ENCODE assay signal across 22 cellular contexts in genomic region chr10:124961248-124961570, GRCh38. TPM values are rescaled to one million over a fixed set of nuclear protein-coding genes. Genes with fewer than 3 reads are reported as not detected.
DNase-seq lines count a peak whose midpoint lies in the region; ATAC-seq and TF ChIP-seq lines count a peak whose summit lies in the region.
"Had no signal": no experiment of that assay in that cellular context is flagged by ENCODE, and none has a peak within 500 bp of the region (broad histone marks: within the 10 kb centered on the region; RNA-seq: fewer than 3 reads in every experiment).

No MANE protein-coding gene starts in this region.

- CTCF ChIA-PET in CD8-positive, alpha-beta memory T cell (lab: Charles Lee), result no interaction called here

- peak overlapping the region; percentile 18 to 28 for H3K4me3 Mint-ChIP-seq in stimulated activated naive CD8-positive, alpha-beta T cell treated with anti-CD3 and anti-CD28 coated beads, Interleukin-15, amount 100 ng/mL, for 72 hours
- no peak overlapping the region for H3K4me3 Mint-ChIP-seq in activated T-helper 17 cell treated with anti-CD3 and anti-CD28 coated beads, Interleukin-2, amount 50 U/mL, for 72 hours
- H3K4me3 Mint-ChIP-seq in mesothelial cell of epicardium, result no peak overlapping the region
- H3K4me3 Mint-ChIP-seq in CD8-positive, alpha-beta memory T cell, result no peak overlapping the region
- H3K4me3 Mint-ChIP-seq: T-cell had no signal

- no peak for DNase-seq in stimulated activated naive CD8-positive, alpha-beta T cell treated with anti-CD3 and anti-CD28 coated beads, Interleukin-15, amount 100 ng/mL, for 72 hours
- DNase-seq in stimulated activated naive CD8-positive, alpha-beta T cell treated with anti-CD3 and anti-CD28 coated beads, Interleukin-15, Interleukin-2, amounts not matched to agents 100 U/mL and 50 U/mL, for 24 hours, result no peak
- DNase-seq in mesothelial cell of epicardium (ENCODE audit: low spot score in 2 of 2, unreplicated experiment in 2 of 2), result no peak
- DNase-seq in CD8-positive, alpha-beta memory T cell, result no peak
- no peak for DNase-seq in C1 segment of cervical spinal cord (lab: John Stamatoyannopoulos, UW)
- no peak for DNase-seq in NCI-H524 treated with DMSO at 0.1 percent for 48 hours (lab: John Stamatoyannopoulos, UW)
- DNase-seq in GM13977 (ENCODE audit: low spot score), result no peak
- DNase-seq: activated CD4-positive, alpha-beta T cell treated with anti-CD3 and anti-CD28 coated beads, Interleukin-2, amount 50 U/mL, for 1 hour; activated naive CD4-positive, alpha-beta T cell; DMS79; foreskin keratinocyte; hypothalamus; mesenchymal stem cell; naive thymus-derived CD8-positive, alpha-beta T cell; NCI-H1417 treated with DMSO at 0.1 percent for 48 hours; NCI-H69; SHP77; stimulated activated CD4-positive, alpha-beta T cell treated with anti-CD3 and anti-CD28 coated beads, Interleukin-4, amount 100 ng/mL, for 24 hours; substantia nigra; T-cell had no signal

- no peak overlapping the region for H3K27ac ChIP-seq in CD8-positive, alpha-beta memory T cell (ENCODE audit: low read depth, low read length)
- H3K27ac ChIP-seq: coronary artery, foreskin keratinocyte had no signal

- H3K4me3 ChIP-seq in CD8-positive, alpha-beta memory T cell (ENCODE audit: low read length), result no peak overlapping the region
- H3K4me3 ChIP-seq: coronary artery had no signal

- no peak for TF ChIP-seq CTCF in mesothelial cell of epicardium (IDR thresholded peaks at IDR 0.05; ENCODE audit: unreplicated experiment)
- TF ChIP-seq CTCF in GM13977 (IDR thresholded peaks at IDR 0.05; ENCODE audit: extremely low read depth, insufficient read depth, missing control alignments), result no peak

- no peaks in the 10 kb centered on the region for H3K36me3 ChIP-seq in CD8-positive, alpha-beta memory T cell (ENCODE audit: insufficient read depth, low read length)

- peaks cover 3% of the 10 kb centered on the region for H3K4me1 ChIP-seq in CD8-positive, alpha-beta memory T cell (ENCODE audit: insufficient read depth, low read length)
- H3K4me1 ChIP-seq: foreskin keratinocyte had no signal

- H3K27ac Mint-ChIP-seq in stimulated activated naive CD8-positive, alpha-beta T cell treated with anti-CD3 and anti-CD28 coated beads, Interleukin-15, amount 100 ng/mL, for 72 hours, result no peak overlapping the region
- H3K27ac Mint-ChIP-seq in activated T-helper 17 cell treated with anti-CD3 and anti-CD28 coated beads, Interleukin-2, amount 50 U/mL, for 72 hours, result peak overlapping the region; percentile 63
- peak overlapping the region; percentile 55 for H3K27ac Mint-ChIP-seq in mesothelial cell of epicardium
- peak overlapping the region in 3 of 8 donors; percentile 2 to 74 (median 34) for H3K27ac Mint-ChIP-seq in CD8-positive, alpha-beta memory T cell

- no peaks in the 10 kb centered on the region for H3K27me3 Mint-ChIP-seq in stimulated activated naive CD8-positive, alpha-beta T cell treated with anti-CD3 and anti-CD28 coated beads, Interleukin-15, amount 100 ng/mL, for 72 hours
- H3K27me3 Mint-ChIP-seq in activated T-helper 17 cell treated with anti-CD3 and anti-CD28 coated beads, Interleukin-2, amount 50 U/mL, for 72 hours, result no peaks in the 10 kb centered on the region
- no peaks in the 10 kb centered on the region for H3K27me3 Mint-ChIP-seq in mesothelial cell of epicardium (ENCODE audit: low read depth)
- H3K27me3 Mint-ChIP-seq in CD8-positive, alpha-beta memory T cell, result no peaks in the 10 kb centered on the region
- H3K27me3 Mint-ChIP-seq: naive thymus-derived CD8-positive, alpha-beta T cell; T-cell had no signal

- peaks cover 50% of the 10 kb centered on the region for H3K4me1 Mint-ChIP-seq in stimulated activated naive CD8-positive, alpha-beta T cell treated with anti-CD3 and anti-CD28 coated beads, Interleukin-15, amount 100 ng/mL, for 72 hours
- H3K4me1 Mint-ChIP-seq in activated T-helper 17 cell treated with anti-CD3 and anti-CD28 coated beads, Interleukin-2, amount 50 U/mL, for 72 hours, result peaks cover 18% of the 10 kb centered on the region
- H3K4me1 Mint-ChIP-seq in mesothelial cell of epicardium, result peaks cover 5% of the 10 kb centered on the region
- H3K4me1 Mint-ChIP-seq in CD8-positive, alpha-beta memory T cell, result peaks cover 54 to 78% (median 55%) of the 10 kb centered on the region in 3 donors

- H3K36me3 Mint-ChIP-seq in activated T-helper 17 cell treated with anti-CD3 and anti-CD28 coated beads, Interleukin-2, amount 50 U/mL, for 72 hours (ENCODE audit: low read depth), result peaks cover 44% of the 10 kb centered on the region
- H3K36me3 Mint-ChIP-seq in mesothelial cell of epicardium, result no peaks in the 10 kb centered on the region
- H3K36me3 Mint-ChIP-seq in CD8-positive, alpha-beta memory T cell, result peaks cover 0 to 31% (median 8%) of the 10 kb centered on the region in 3 donors

- no peaks in the 10 kb centered on the region for H3K9me3 Mint-ChIP-seq in stimulated activated naive CD8-positive, alpha-beta T cell treated with anti-CD3 and anti-CD28 coated beads, Interleukin-15, amount 100 ng/mL, for 72 hours
- no peaks in the 10 kb centered on the region for H3K9me3 Mint-ChIP-seq in activated T-helper 17 cell treated with anti-CD3 and anti-CD28 coated beads, Interleukin-2, amount 50 U/mL, for 72 hours
- no peaks in the 10 kb centered on the region for H3K9me3 Mint-ChIP-seq in mesothelial cell of epicardium
- H3K9me3 Mint-ChIP-seq in CD8-positive, alpha-beta memory T cell, result no peaks in the 10 kb centered on the region
- H3K9me3 Mint-ChIP-seq: naive thymus-derived CD8-positive, alpha-beta T cell; T-cell had no signal

- H3K9me3 ChIP-seq in CD8-positive, alpha-beta memory T cell (ENCODE audit: low read length), result no peaks in the 10 kb centered on the region

- no peaks in the 10 kb centered on the region for H3K27me3 ChIP-seq in CD8-positive, alpha-beta memory T cell (ENCODE audit: insufficient read depth, low read length, poor library complexity, severe bottlenecking)
- H3K27me3 ChIP-seq: foreskin keratinocyte had no signal

- in situ Hi-C loops in GM13977 (cut with MboI; ENCODE audit: low pct_unique_long_range_greater_than_20kb, low sequenced_read_pairs, unreplicated experiment), result no loop called here

- POLR2A ChIA-PET in CD8-positive, alpha-beta memory T cell (lab: Charles Lee), result no interaction called here

- peak; percentile 46 for ATAC-seq in stimulated activated naive CD8-positive, alpha-beta T cell treated with anti-CD3 and anti-CD28 coated beads, Interleukin-15, amount 100 ng/mL, for 72 hours
- ATAC-seq in stimulated activated naive CD8-positive, alpha-beta T cell treated with anti-CD3 and anti-CD28 coated beads, Interleukin-15, Interleukin-2, amounts not matched to agents 100 U/mL and 50 U/mL, for 24 hours, result no peak
- peak; percentile 51 for ATAC-seq in activated T-helper 17 cell treated with anti-CD3 and anti-CD28 coated beads, Interleukin-2, amount 50 U/mL, for 72 hours (replicated peaks)
- ATAC-seq: foreskin keratinocyte; naive thymus-derived CD8-positive, alpha-beta T cell; T-cell had no signal

RNA-seq across cellular contexts. Expression of gene ZRANB1, which starts 19.3 kb away (rescaled TPM):
- 1 to 10 TPM; 7.9 to 8.7 TPM for total RNA-seq in activated T-helper 17 cell treated with anti-CD3 and anti-CD28 coated beads, Interleukin-2, amount 50 U/mL, for 72 hours
- 30.2 to 31.2 TPM (median 30.8 TPM) in 3 replicates for total RNA-seq in mesothelial cell of epicardium
- 10 to 100 TPM; 16.7 to 16.9 TPM for total RNA-seq in CD8-positive, alpha-beta memory T cell
- 11.8 TPM for polyA plus RNA-seq in CD8-positive, alpha-beta memory T cell

Comparison
In these comparisons a context has a peak if more than half of its experiments do, and no peak if none do; other contexts are left out.
1. H3K27ac Mint-ChIP-seq: peak in activated T-helper 17 cell treated with anti-CD3 and anti-CD28 coated beads, Interleukin-2, amount 50 U/mL, for 72 hours (single experiment) and mesothelial cell of epicardium (single experiment); none in stimulated activated naive CD8-positive, alpha-beta T cell treated with anti-CD3 and anti-CD28 coated beads, Interleukin-15, amount 100 ng/mL, for 72 hours (0 of 2).
2. H3K4me3 Mint-ChIP-seq: peak in stimulated activated naive CD8-positive, alpha-beta T cell treated with anti-CD3 and anti-CD28 coated beads, Interleukin-15, amount 100 ng/mL, for 72 hours (2 of 2); none in activated T-helper 17 cell treated with anti-CD3 and anti-CD28 coated beads, Interleukin-2, amount 50 U/mL, for 72 hours (single experiment), mesothelial cell of epicardium (single experiment) and CD8-positive, alpha-beta memory T cell (0 of 7).